In genomic region chr1:31703431-31704260, GRCh38 we compare ENCODE assay signal across 8 cellular contexts. TPM values are rescaled to one million over a fixed set of nuclear protein-coding genes. Genes with fewer than 3 reads are reported as not detected.
DNase-seq lines count a peak whose midpoint lies in the region; ATAC-seq and TF ChIP-seq lines count a peak whose summit lies in the region.

Gene COL16A1, minus strand, starts transcription at chr1:31704017. Its CDS starts 1,824 bp downstream, at chr1:31702193.

- H3K4me1 ChIP-seq in urinary bladder (ENCODE audit: insufficient read depth), result no peaks in the 10 kb centered on the region

- H3K27ac ChIP-seq in urinary bladder (ENCODE audit: low read depth), result peak within 1 kb of the TSS; percentile 77

- peak within 1 kb of the TSS; percentile 46 for H3K4me3 ChIP-seq in urinary bladder (ENCODE audit: low read depth, low read length)

- ATAC-seq in esophagus mucosa (peak; percentile 54), HG02642 (IDR thresholded peaks at IDR 0.05; ENCODE audit: poor library complexity, unreplicated experiment) (no peak)

- WGBS in urinary bladder, result 6% methylated on average over 39 of the region's 39 CpGs

- H3K9me3 Mint-ChIP-seq in mesothelial cell of epicardium, result no peaks in the 10 kb centered on the region

- H3K27me3 Mint-ChIP-seq in mesothelial cell of epicardium (ENCODE audit: low read depth), result peaks cover under 1% of the 10 kb centered on the region

- H3K36me3 ChIP-seq in urinary bladder (ENCODE audit: insufficient read depth), result no peaks in the 10 kb centered on the region

- TF ChIP-seq CTCF in mesothelial cell of epicardium (IDR thresholded peaks at IDR 0.05; ENCODE audit: unreplicated experiment) (no peak), GM10266 (IDR thresholded peaks at IDR 0.05; ENCODE audit: control insufficient read depth, insufficient read depth, low read depth, missing control alignments) (no peak)

- peaks cover 75% of the 10 kb centered on the region for H3K4me1 Mint-ChIP-seq in mesothelial cell of epicardium

- DNase-seq in C1 segment of cervical spinal cord (lab: John Stamatoyannopoulos, UW) (peak in 11 of 14 donors; percentile 7 to 68 (median 55)), NCI-H2171 treated with DMSO at 0.1 percent for 48 hours (lab: John Stamatoyannopoulos, UW) (peak; percentile 23), mesothelial cell of epicardium (ENCODE audit: low spot score in 2 of 2, unreplicated experiment in 2 of 2) (peak; percentile 58 to 80), GM10266 (ENCODE audit: extremely low spot score) (no peak), GM19240 (ENCODE audit: insufficient read length, low spot score) (no peak)

- H3K4me3 Mint-ChIP-seq in mesothelial cell of epicardium, result peak within 1 kb of the TSS; percentile 73

- H3K36me3 Mint-ChIP-seq in mesothelial cell of epicardium, result peaks cover 9% of the 10 kb centered on the region

- H3K27ac Mint-ChIP-seq in mesothelial cell of epicardium, result peak within 1 kb of the TSS; percentile 96

RNA-seq across cellular contexts. Expression of gene COL16A1, which starts in this region (rescaled TPM):
- total RNA-seq in esophagus mucosa (11.8 TPM), mesothelial cell of epicardium (365 to 389 TPM (median 380 TPM) in 3 replicates), urinary bladder (217 TPM)
- 166 TPM for polyA plus RNA-seq in urinary bladder

Comparison
In these comparisons a context has a peak if more than half of its experiments do, and no peak if none do; other contexts are left out.
1. RNA of gene COL16A1 (total RNA-seq): 365 to 389 TPM in mesothelial cell of epicardium and 217 TPM in urinary bladder (single experiment); 11.8 TPM in esophagus mucosa (single experiment); every median in the first group is over 10 times any median in the second.
2. DNase-seq: peak in C1 segment of cervical spinal cord (11 of 14), NCI-H2171 treated with DMSO at 0.1 percent for 48 hours (single experiment) and mesothelial cell of epicardium (2 of 2); none in GM10266 (single experiment) and GM19240 (single experiment).